In genomic region chr3:153096611-153097200, GRCh38 we compare ENCODE assay signal across 15 cellular contexts.
DNase-seq lines count a peak whose midpoint lies in the region; TF ChIP-seq lines count a peak whose summit lies in the region.
"Had no signal": no experiment of that assay in that cellular context is flagged by ENCODE, and none has a peak within 500 bp of the region (broad histone marks: within the 10 kb centered on the region; RNA-seq: fewer than 3 reads in every experiment).

No MANE protein-coding gene starts in this region.

- intact Hi-C loops in mammary epithelial cell (cut with micrococcal nuclease) (no loop called here), breast epithelium (cut with DNase I; ENCODE audit: low total_unique reads) (no loop called here)

- in situ Hi-C loops in mammary epithelial cell (cut with MboI; ENCODE audit: low sequenced_read_pairs in 2 of 2): no loop called here

- WGBS in mammary epithelial cell (ENCODE audit: low coverage, missing lambda C conversion rate): 88% methylated on average over 7 of the region's 8 CpGs

- no peak overlapping the region for H3K9ac ChIP-seq in mammary epithelial cell (ENCODE audit: insufficient read depth, low read length)
- H3K9ac ChIP-seq: BLaER1 treated with 17β-estradiol and CSF1 and Interleukin-3, amounts not matched to agents 10 nM and 100 nM; SK-N-SH had no signal

- peak; percentile 16 for DNase-seq in mammary epithelial cell
- DNase-seq in breast epithelium (ENCODE audit: low spot score in 2 of 2): no peak
- DNase-seq in epithelial cell of esophagus (ENCODE audit: low read depth): peak; percentile 32
- peak; percentile 13 for DNase-seq in mucosa of gallbladder (ENCODE audit: low spot score)
- no peak for DNase-seq in activated CD8-positive, alpha-beta memory T cell treated with anti-CD3 and anti-CD28 coated beads, Interleukin-2, amount 50 U/mL, for 48 hours
- no peak for DNase-seq in RPMI8226
- DNase-seq in Ammon's horn (ENCODE audit: low spot score): no peak
- DNase-seq in DMS153 treated with DMSO at 0.1 percent for 48 hours (lab: John Stamatoyannopoulos, UW; ENCODE audit: unreplicated experiment): no peak
- DNase-seq: DMS53, NCI-H1092, NCI-H774, Right ventricle myocardium superior, SK-N-SH had no signal

- H4K20me1 ChIP-seq in mammary epithelial cell (ENCODE audit: insufficient read depth, low read length): no peaks in the 10 kb centered on the region
- H4K20me1 ChIP-seq: BLaER1 treated with 17β-estradiol and CSF1 and Interleukin-3, amounts not matched to agents 10 nM and 100 nM had no signal

- TF ChIP-seq POLR2A in breast epithelium (IDR thresholded peaks at IDR 0.05): no peak

- no peak overlapping the region for H3K4me3 ChIP-seq in mammary epithelial cell (replicated peaks in 1 of 3; ENCODE audit: insufficient read depth in 1 of 3, low read depth in 2 of 3, low read length in 3 of 3)
- no peak overlapping the region for H3K4me3 ChIP-seq in breast epithelium
- no peak overlapping the region for H3K4me3 ChIP-seq in epithelial cell of esophagus (ENCODE audit: low read length)
- H3K4me3 ChIP-seq: BLaER1 treated with 17β-estradiol and CSF1 and Interleukin-3, amounts not matched to agents 10 nM and 100 nM had no signal

- BruUV-seq in mammary epithelial cell (replicated peaks; lab: Mats Ljungman, UMichigan): no TSS peak

- H3K27me3 ChIP-seq in mammary epithelial cell (ENCODE audit: insufficient read depth, low read length) (no peaks in the 10 kb centered on the region), breast epithelium (no peaks in the 10 kb centered on the region)
- H3K27me3 ChIP-seq: BLaER1 treated with 17β-estradiol and CSF1 and Interleukin-3, amounts not matched to agents 10 nM and 100 nM had no signal

- H2AFZ ChIP-seq in mammary epithelial cell (ENCODE audit: low read depth, low read length): no peak overlapping the region

- TF ChIP-seq CTCF in mammary epithelial cell (conservative IDR thresholded peaks at IDR 0.05 in 1 of 2, IDR thresholded peaks at IDR 0.05 in 1 of 2; ENCODE audit: extremely low read depth in 1 of 2, insufficient read depth in 1 of 2, low read depth in 1 of 2, low read length in 2 of 2) (no peak), breast epithelium (IDR thresholded peaks at IDR 0.05) (no peak), epithelial cell of esophagus (IDR thresholded peaks at IDR 0.05; ENCODE audit: insufficient read depth, low read depth, low read length, missing control alignments) (no peak)

- H3K4me1 ChIP-seq in mammary epithelial cell (ENCODE audit: insufficient read depth, low read length): no peaks in the 10 kb centered on the region
- H3K4me1 ChIP-seq in breast epithelium: no peaks in the 10 kb centered on the region

- no peak overlapping the region for H3K4me2 ChIP-seq in mammary epithelial cell (ENCODE audit: insufficient read depth, low read depth, low read length)
- H3K4me2 ChIP-seq: BLaER1 treated with 17β-estradiol and CSF1 and Interleukin-3, amounts not matched to agents 10 nM and 100 nM; SK-N-SH had no signal

- H3K79me2 ChIP-seq in mammary epithelial cell (ENCODE audit: insufficient read depth, low read length): no peaks in the 10 kb centered on the region

- H3K27ac ChIP-seq in mammary epithelial cell (ENCODE audit: insufficient read depth, low read depth, low read length) (no peak overlapping the region), breast epithelium (no peak overlapping the region)
- H3K27ac ChIP-seq: 22Rv1; BLaER1 treated with 17β-estradiol and CSF1 and Interleukin-3, amounts not matched to agents 10 nM and 100 nM had no signal

- CTCF ChIA-PET in mammary epithelial cell (lab: Charles Lee; ENCODE audit: low non-redundant PET): no interaction called here

- H3K9me3 ChIP-seq in mammary epithelial cell (replicated peaks; ENCODE audit: insufficient read depth, low read length) (no peaks in the 10 kb centered on the region), breast epithelium (no peaks in the 10 kb centered on the region)
- H3K9me3 ChIP-seq: BLaER1 treated with 17β-estradiol and CSF1 and Interleukin-3, amounts not matched to agents 10 nM and 100 nM; SK-N-SH had no signal

- H3K36me3 ChIP-seq in mammary epithelial cell (ENCODE audit: insufficient read depth, low read length): no peaks in the 10 kb centered on the region
- H3K36me3 ChIP-seq in breast epithelium: no peaks in the 10 kb centered on the region
- H3K36me3 ChIP-seq: BLaER1 treated with 17β-estradiol and CSF1 and Interleukin-3, amounts not matched to agents 10 nM and 100 nM had no signal

- dilution Hi-C loops in mammary epithelial cell (cut with HindIII; ENCODE audit: low sequenced_read_pairs): no loop called here

Comparison
In these comparisons a context has a peak if more than half of its experiments do, and no peak if none do; other contexts are left out.
1. DNase-seq: peak in mammary epithelial cell (single experiment), epithelial cell of esophagus (single experiment) and mucosa of gallbladder (single experiment); none in breast epithelium (0 of 2), activated CD8-positive, alpha-beta memory T cell treated with anti-CD3 and anti-CD28 coated beads, Interleukin-2, amount 50 U/mL, for 48 hours (single experiment), RPMI8226 (single experiment), Ammon's horn (single experiment) and DMS153 treated with DMSO at 0.1 percent for 48 hours (single experiment).